ENCODE assay signal across 1 cellular context in the genomic region with DNA sequence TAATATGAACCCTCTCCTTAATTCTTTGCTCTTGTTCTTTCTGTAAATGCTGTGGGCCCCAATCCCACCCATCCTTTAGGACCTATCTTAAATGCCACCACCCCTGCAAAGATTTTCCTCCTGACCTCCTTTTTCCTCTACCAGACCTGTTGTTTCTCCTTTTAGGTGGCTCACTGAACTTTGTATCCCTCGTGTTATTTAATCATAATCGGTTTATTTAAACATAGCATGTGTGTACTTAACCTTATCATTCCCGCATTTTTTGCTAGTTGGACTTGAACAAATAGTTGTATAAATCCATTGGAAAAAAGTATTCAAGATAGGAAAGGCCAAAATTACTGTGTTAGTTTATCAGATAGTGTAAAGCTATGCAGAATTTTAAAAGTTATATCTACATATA.
TF ChIP-seq lines count a peak whose summit lies in the region.

No MANE protein-coding gene starts in this region.

TF ChIP-seq in HepG2, 621 proteins besides CTCF, POLR2A, EP300 and RAD21 (continued from another document):
- TF ChIP-seq, protein P1, sequence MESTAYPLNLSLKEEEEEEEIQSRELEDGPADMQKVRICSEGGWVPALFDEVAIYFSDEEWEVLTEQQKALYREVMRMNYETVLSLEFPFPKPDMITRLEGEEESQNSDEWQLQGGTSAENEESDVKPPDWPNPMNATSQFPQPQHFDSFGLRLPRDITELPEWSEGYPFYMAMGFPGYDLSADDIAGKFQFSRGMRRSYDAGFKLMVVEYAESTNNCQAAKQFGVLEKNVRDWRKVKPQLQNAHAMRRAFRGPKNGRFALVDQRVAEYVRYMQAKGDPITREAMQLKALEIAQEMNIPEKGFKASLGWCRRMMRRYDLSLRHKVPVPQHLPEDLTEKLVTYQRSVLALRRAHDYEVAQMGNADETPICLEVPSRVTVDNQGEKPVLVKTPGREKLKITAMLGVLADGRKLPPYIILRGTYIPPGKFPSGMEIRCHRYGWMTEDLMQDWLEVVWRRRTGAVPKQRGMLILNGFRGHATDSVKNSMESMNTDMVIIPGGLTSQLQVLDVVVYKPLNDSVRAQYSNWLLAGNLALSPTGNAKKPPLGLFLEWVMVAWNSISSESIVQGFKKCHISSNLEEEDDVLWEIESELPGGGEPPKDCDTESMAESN (CRISPR knock-in tag; conservative IDR thresholded peaks at IDR 0.05): no peak
- TF ChIP-seq PHF20 (CRISPR knock-in tag; IDR thresholded peaks at IDR 0.05) (no peak), ZEB1 (IDR thresholded peaks at IDR 0.05; ENCODE audit: insufficient replicate concordance, low read depth) (no peak), ZNF33B (CRISPR knock-in tag; IDR thresholded peaks at IDR 0.05) (no peak), MTA1 (CRISPR knock-in tag; IDR thresholded peaks at IDR 0.05; ENCODE audit: borderline replicate concordance) (no peak), ZNF383 (CRISPR knock-in tag; IDR thresholded peaks at IDR 0.05; ENCODE audit: borderline replicate concordance) (no peak), GATAD2A (CRISPR knock-in tag; IDR thresholded peaks at IDR 0.05) (peak; percentile 53), ZNF674 (CRISPR knock-in tag; IDR thresholded peaks at IDR 0.05; ENCODE audit: low read depth) (no peak), FOXK1 (CRISPR knock-in tag; IDR thresholded peaks at IDR 0.05; ENCODE audit: borderline replicate concordance, low read depth) (0 out of 2 replicates have a peak, but pooled peaks have one; percentile 25), RARA (CRISPR knock-in tag; IDR thresholded peaks at IDR 0.05) (peak; percentile 83), ZNF292 (CRISPR knock-in tag; IDR thresholded peaks at IDR 0.05; ENCODE audit: borderline replicate concordance, low read depth) (no peak), ZBTB42 (CRISPR knock-in tag; IDR thresholded peaks at IDR 0.05) (no peak), FOXM1 (CRISPR knock-in tag; IDR thresholded peaks at IDR 0.05) (no peak), ZNF326 (CRISPR knock-in tag; IDR thresholded peaks at IDR 0.05; ENCODE audit: borderline replicate concordance) (no peak), ZNF766 (CRISPR knock-in tag; IDR thresholded peaks at IDR 0.05; ENCODE audit: borderline replicate concordance) (no peak)
- TF ChIP-seq, protein P2, sequence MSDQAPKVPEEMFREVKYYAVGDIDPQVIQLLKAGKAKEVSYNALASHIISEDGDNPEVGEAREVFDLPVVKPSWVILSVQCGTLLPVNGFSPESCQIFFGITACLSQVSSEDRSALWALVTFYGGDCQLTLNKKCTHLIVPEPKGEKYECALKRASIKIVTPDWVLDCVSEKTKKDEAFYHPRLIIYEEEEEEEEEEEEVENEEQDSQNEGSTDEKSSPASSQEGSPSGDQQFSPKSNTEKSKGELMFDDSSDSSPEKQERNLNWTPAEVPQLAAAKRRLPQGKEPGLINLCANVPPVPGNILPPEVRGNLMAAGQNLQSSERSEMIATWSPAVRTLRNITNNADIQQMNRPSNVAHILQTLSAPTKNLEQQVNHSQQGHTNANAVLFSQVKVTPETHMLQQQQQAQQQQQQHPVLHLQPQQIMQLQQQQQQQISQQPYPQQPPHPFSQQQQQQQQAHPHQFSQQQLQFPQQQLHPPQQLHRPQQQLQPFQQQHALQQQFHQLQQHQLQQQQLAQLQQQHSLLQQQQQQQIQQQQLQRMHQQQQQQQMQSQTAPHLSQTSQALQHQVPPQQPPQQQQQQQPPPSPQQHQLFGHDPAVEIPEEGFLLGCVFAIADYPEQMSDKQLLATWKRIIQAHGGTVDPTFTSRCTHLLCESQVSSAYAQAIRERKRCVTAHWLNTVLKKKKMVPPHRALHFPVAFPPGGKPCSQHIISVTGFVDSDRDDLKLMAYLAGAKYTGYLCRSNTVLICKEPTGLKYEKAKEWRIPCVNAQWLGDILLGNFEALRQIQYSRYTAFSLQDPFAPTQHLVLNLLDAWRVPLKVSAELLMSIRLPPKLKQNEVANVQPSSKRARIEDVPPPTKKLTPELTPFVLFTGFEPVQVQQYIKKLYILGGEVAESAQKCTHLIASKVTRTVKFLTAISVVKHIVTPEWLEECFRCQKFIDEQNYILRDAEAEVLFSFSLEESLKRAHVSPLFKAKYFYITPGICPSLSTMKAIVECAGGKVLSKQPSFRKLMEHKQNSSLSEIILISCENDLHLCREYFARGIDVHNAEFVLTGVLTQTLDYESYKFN (CRISPR knock-in tag; conservative IDR thresholded peaks at IDR 0.05): peak; percentile 83
- TF ChIP-seq, protein P3, sequence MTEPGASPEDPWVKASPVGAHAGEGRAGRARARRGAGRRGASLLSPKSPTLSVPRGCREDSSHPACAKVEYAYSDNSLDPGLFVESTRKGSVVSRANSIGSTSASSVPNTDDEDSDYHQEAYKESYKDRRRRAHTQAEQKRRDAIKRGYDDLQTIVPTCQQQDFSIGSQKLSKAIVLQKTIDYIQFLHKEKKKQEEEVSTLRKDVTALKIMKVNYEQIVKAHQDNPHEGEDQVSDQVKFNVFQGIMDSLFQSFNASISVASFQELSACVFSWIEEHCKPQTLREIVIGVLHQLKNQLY (CRISPR knock-in tag; IDR thresholded peaks at IDR 0.05): no peak
- TF ChIP-seq, protein P4, sequence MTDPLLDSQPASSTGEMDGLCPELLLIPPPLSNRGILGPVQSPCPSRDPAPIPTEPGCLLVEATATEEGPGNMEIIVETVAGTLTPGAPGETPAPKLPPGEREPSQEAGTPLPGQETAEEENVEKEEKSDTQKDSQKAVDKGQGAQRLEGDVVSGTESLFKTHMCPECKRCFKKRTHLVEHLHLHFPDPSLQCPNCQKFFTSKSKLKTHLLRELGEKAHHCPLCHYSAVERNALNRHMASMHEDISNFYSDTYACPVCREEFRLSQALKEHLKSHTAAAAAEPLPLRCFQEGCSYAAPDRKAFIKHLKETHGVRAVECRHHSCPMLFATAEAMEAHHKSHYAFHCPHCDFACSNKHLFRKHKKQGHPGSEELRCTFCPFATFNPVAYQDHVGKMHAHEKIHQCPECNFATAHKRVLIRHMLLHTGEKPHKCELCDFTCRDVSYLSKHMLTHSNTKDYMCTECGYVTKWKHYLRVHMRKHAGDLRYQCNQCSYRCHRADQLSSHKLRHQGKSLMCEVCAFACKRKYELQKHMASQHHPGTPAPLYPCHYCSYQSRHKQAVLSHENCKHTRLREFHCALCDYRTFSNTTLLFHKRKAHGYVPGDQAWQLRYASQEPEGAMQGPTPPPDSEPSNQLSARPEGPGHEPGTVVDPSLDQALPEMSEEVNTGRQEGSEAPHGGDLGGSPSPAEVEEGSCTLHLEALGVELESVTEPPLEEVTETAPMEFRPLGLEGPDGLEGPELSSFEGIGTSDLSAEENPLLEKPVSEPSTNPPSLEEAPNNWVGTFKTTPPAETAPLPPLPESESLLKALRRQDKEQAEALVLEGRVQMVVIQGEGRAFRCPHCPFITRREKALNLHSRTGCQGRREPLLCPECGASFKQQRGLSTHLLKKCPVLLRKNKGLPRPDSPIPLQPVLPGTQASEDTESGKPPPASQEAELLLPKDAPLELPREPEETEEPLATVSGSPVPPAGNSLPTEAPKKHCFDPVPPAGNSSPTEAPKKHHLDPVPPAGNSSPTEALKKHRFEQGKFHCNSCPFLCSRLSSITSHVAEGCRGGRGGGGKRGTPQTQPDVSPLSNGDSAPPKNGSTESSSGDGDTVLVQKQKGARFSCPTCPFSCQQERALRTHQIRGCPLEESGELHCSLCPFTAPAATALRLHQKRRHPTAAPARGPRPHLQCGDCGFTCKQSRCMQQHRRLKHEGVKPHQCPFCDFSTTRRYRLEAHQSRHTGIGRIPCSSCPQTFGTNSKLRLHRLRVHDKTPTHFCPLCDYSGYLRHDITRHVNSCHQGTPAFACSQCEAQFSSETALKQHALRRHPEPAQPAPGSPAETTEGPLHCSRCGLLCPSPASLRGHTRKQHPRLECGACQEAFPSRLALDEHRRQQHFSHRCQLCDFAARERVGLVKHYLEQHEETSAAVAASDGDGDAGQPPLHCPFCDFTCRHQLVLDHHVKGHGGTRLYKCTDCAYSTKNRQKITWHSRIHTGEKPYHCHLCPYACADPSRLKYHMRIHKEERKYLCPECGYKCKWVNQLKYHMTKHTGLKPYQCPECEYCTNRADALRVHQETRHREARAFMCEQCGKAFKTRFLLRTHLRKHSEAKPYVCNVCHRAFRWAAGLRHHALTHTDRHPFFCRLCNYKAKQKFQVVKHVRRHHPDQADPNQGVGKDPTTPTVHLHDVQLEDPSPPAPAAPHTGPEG (CRISPR knock-in tag; IDR thresholded peaks at IDR 0.05): no peak
- TF ChIP-seq, protein P5, sequence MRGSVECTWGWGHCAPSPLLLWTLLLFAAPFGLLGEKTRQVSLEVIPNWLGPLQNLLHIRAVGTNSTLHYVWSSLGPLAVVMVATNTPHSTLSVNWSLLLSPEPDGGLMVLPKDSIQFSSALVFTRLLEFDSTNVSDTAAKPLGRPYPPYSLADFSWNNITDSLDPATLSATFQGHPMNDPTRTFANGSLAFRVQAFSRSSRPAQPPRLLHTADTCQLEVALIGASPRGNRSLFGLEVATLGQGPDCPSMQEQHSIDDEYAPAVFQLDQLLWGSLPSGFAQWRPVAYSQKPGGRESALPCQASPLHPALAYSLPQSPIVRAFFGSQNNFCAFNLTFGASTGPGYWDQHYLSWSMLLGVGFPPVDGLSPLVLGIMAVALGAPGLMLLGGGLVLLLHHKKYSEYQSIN (CRISPR knock-in tag; IDR thresholded peaks at IDR 0.05; ENCODE audit: borderline replicate concordance): no peak
